Comparison of ENCODE assay signal across 8 cellular contexts in genomic region chr16:29862383-29862883, GRCh38. TPM values are rescaled to one million over a fixed set of nuclear protein-coding genes. Genes with fewer than 3 reads are reported as not detected.
DNase-seq lines count a peak whose midpoint lies in the region; FAIRE-seq and TF ChIP-seq lines count a peak whose summit lies in the region.

No MANE protein-coding gene starts in this region.

- H3K4me2 ChIP-seq in PC-9: peak overlapping the region; percentile 97
- H3K4me2 ChIP-seq in H1 (ENCODE audit: insufficient read depth in 1 of 2, low read depth in 2 of 2, low read length in 2 of 2): peak overlapping the region; percentile 64 to 95

- no peaks in the 10 kb centered on the region for H3K9me2 ChIP-seq in PC-9 (ENCODE audit: insufficient read depth)

- H2BK120ac ChIP-seq in H1 (replicated peaks; ENCODE audit: low read depth, low read length): no peak overlapping the region

- no peak for TF ChIP-seq POLR2A in H1 (IDR thresholded peaks at IDR 0.05; ENCODE audit: control extremely low read depth in 1 of 2, low read depth in 2 of 2, low read length in 2 of 2)

- H2BK12ac ChIP-seq in H1 (ENCODE audit: low read depth, low read length): no peak overlapping the region

- no peak overlapping the region for H2BK20ac ChIP-seq in H1 (ENCODE audit: low read length)

- H3K4me1 ChIP-seq in A673 (ENCODE audit: insufficient read depth, low read length, poor library complexity, severe bottlenecking): peaks cover 4% of the 10 kb centered on the region
- H3K4me1 ChIP-seq in PC-9 (replicated peaks; ENCODE audit: insufficient read depth): peaks cover 10% of the 10 kb centered on the region
- H3K4me1 ChIP-seq in H1 (replicated peaks in 1 of 4; ENCODE audit: control insufficient read depth in 3 of 4, insufficient read depth in 4 of 4, low read length in 3 of 4): peaks cover 0 to 7% (median 3%) of the 10 kb centered on the region in 4 experiments; a peak in 3 of 7 replicates
- peaks cover 13 to 15% of the 10 kb centered on the region in 2 donors for H3K4me1 ChIP-seq in mucosa of rectum (ENCODE audit: control insufficient read depth in 2 of 2, insufficient read depth in 2 of 2, low read length in 2 of 2)

- intact Hi-C loops in A673 (cut with micrococcal nuclease; ENCODE audit: unreplicated experiment): loop anchor here (2.0 to 10.0 kb wide), 2 partner anchors 48 to 100 kb away; partner anchors contain the start of genes PAGR1, PRRT2 and TMEM219
- intact Hi-C loops in PC-9 (cut with micrococcal nuclease; ENCODE audit: unreplicated experiment): loop anchor here (2.0 to 5.0 kb wide), 5 partner anchors 35 to 162 kb away; partner anchors contain the start of genes INO80E, MVP and SEZ6L2

- H3K79me2 ChIP-seq in PC-9 (ENCODE audit: low read depth) (peaks cover 14% of the 10 kb centered on the region), H1 (ENCODE audit: control insufficient read depth in 1 of 2, insufficient read depth in 2 of 2, low read length in 2 of 2) (peaks cover 0 to 9% of the 10 kb centered on the region in 2 experiments; a peak in 2 of 4 replicates)

- H4K5ac ChIP-seq in H1 (ENCODE audit: insufficient read length, low read depth, low read length): peak overlapping the region; percentile 62

- no peak overlapping the region for H3K23ac ChIP-seq in H1 (ENCODE audit: insufficient read length)

- H3K36me3 ChIP-seq in A673 (ENCODE audit: insufficient read depth, low read length, poor library complexity, severe bottlenecking) (peaks cover 12% of the 10 kb centered on the region), PC-9 (ENCODE audit: low read depth) (no peaks in the 10 kb centered on the region), H1 (ENCODE audit: control insufficient read depth in 2 of 4, insufficient read depth in 4 of 4, low read length in 3 of 4) (peaks cover 0 to 11% (median 6%) of the 10 kb centered on the region in 4 experiments; a peak in 5 of 8 replicates), mucosa of rectum (ENCODE audit: control insufficient read depth in 2 of 2, insufficient read depth in 2 of 2, low read length in 2 of 2) (peaks cover 21 to 31% of the 10 kb centered on the region in 2 donors)

- peaks cover 9% of the 10 kb centered on the region for H3K79me1 ChIP-seq in H1 (ENCODE audit: low read depth, low read length)

- H2AFZ ChIP-seq in PC-9 (peak overlapping the region; percentile 92), H1 (ENCODE audit: low read length) (no peak overlapping the region; the same call in 1 of the 2 replicates)

- H3K56ac ChIP-seq in H1 (replicated peaks; ENCODE audit: insufficient read length, low read depth, low read length): no peak overlapping the region

- H3K27ac ChIP-seq in A673 (ENCODE audit: low read depth, low read length, poor library complexity, severe bottlenecking) (peak overlapping the region; percentile 99), PC-9 (no peak overlapping the region), H1 (ENCODE audit: low read depth, low read length) (no peak overlapping the region), mucosa of rectum (ENCODE audit: low read depth in 2 of 2, low read length in 2 of 2) (peak overlapping the region; percentile 83 to 92)

- TF ChIP-seq RAD21 in H1 (IDR thresholded peaks at IDR 0.05 in 1 of 2, conservative IDR thresholded peaks at IDR 0.05 in 1 of 2; ENCODE audit: low read depth in 2 of 2, low read length in 2 of 2): 0 out of 4 replicates have a peak, but pooled peaks of 1 of the 2 experiments have one; percentile 6

- H3K23me2 ChIP-seq in H1 (ENCODE audit: low read depth, low read length): peaks cover 8% of the 10 kb centered on the region; the same call in 1 of the 2 replicates

- CTCF ChIA-PET in A673 (lab: Charles Lee) (no interaction called here), PC-9 (lab: Charles Lee) (interaction anchor here (0.9 kb wide), 1 partner anchor 14 kb away, joined by 5 read pairs; no protein-coding TSS in a partner anchor), H1 (lab: Charles Lee; ENCODE audit: partially characterized antibody) (interaction anchor here (1.1 to 2.4 kb wide), 5 partner anchors 12 to 49 kb away, joined by 3 to 10 read pairs (median 4); no protein-coding TSS in a partner anchor)

- H2BK15ac ChIP-seq in H1 (ENCODE audit: low read length): no peak overlapping the region

- H2AK5ac ChIP-seq in H1 (ENCODE audit: low read depth, low read length): no peak overlapping the region

- DNase-seq in A673 (ENCODE audit: low spot score): no peak
- DNase-seq in PC-9: peak in 1 of 2 experiments; percentile 48
- no peak for DNase-seq in H1 (ENCODE audit: low read depth in 1 of 2, low spot score in 2 of 2)
- DNase-seq in SHP77 treated with DMSO at 0.1 percent for 48 hours (lab: John Stamatoyannopoulos, UW): no peak
- no peak for DNase-seq in D721Med (ENCODE audit: insufficient read length, low spot score)
- no peak for DNase-seq in KG1 (lab: John Stamatoyannopoulos, UW)

- H4K8ac ChIP-seq in H1 (ENCODE audit: extremely low read depth, insufficient read depth, low read length): peak overlapping the region; percentile 72; the same call in 1 of the 2 replicates

- H3K9me3 ChIP-seq in A673 (ENCODE audit: low read depth, low read length, poor library complexity, severe bottlenecking) (no peaks in the 10 kb centered on the region), PC-9 (ENCODE audit: insufficient read depth, low read depth) (no peaks in the 10 kb centered on the region), H1 (ENCODE audit: insufficient read depth in 2 of 2, low read depth in 1 of 2, low read length in 1 of 2) (no peaks in the 10 kb centered on the region), mucosa of rectum (ENCODE audit: control insufficient read depth in 2 of 2, low read length in 2 of 2) (no peaks in the 10 kb centered on the region)

- no TSS peak for BruUV-seq in A673 (replicated peaks; lab: Mats Ljungman, UMichigan)
- no TSS peak for BruUV-seq in PC-9 (replicated peaks; lab: Mats Ljungman, UMichigan)

- H3K4ac ChIP-seq in H1 (replicated peaks; ENCODE audit: insufficient read length, low read depth, low read length): peak overlapping the region; percentile 39

- H3K18ac ChIP-seq in H1 (ENCODE audit: extremely low read depth, low read length): peak overlapping the region; percentile 48

- peak overlapping the region; percentile 96 for H2BK5ac ChIP-seq in H1 (ENCODE audit: low read depth, low read length)

- FAIRE-seq in H1 (lab: Jason Lieb, UNC): no peak
- no peak for FAIRE-seq in D721Med (lab: Jason Lieb, UNC)

- H4K91ac ChIP-seq in H1 (replicated peaks; ENCODE audit: insufficient read length, low read length): no peak overlapping the region

- H3F3A ChIP-seq in PC-9 (ENCODE audit: insufficient read depth, low read depth): no peaks in the 10 kb centered on the region

- H3K14ac ChIP-seq in H1 (ENCODE audit: insufficient read length): no peak overlapping the region

- no peak for TF ChIP-seq CTCF in A673 (conservative IDR thresholded peaks at IDR 0.05; ENCODE audit: low read depth, low read length)
- no peak for TF ChIP-seq CTCF in GM12875 (IDR thresholded peaks at IDR 0.05; ENCODE audit: borderline replicate concordance, insufficient read depth, low read depth, low read length)
- peak; percentile 44; the same call in 1 of the 2 replicates for TF ChIP-seq CTCF in PC-9 (conservative IDR thresholded peaks at IDR 0.05)
- TF ChIP-seq CTCF in H1 (IDR thresholded peaks at IDR 0.05; ENCODE audit: control extremely low read depth in 1 of 3, insufficient read depth in 1 of 3, low read depth in 1 of 3, low read length in 3 of 3): no peak
- no peak for TF ChIP-seq CTCF in D721Med (IDR thresholded peaks at IDR 0.05; ENCODE audit: insufficient read depth, missing control alignments)

- WGBS in H1 (ENCODE audit: extremely low coverage in 1 of 2, insufficient coverage in 1 of 2, insufficient read length in 1 of 2, insufficient replicate concordance in 2 of 2, low coverage in 1 of 2, low lambda C conversion rate in 2 of 2, missing lambda C conversion rate in 1 of 2), 2 experiments: 5% methylated on average over 21 of the region's 27 CpGs; no CpG with 5 or more reads in 1 of the 2 experiments

- POLR2A ChIA-PET in A673 (lab: Charles Lee; ENCODE audit: low non-redundant PET): no interaction called here
- POLR2A ChIA-PET in PC-9 (lab: Charles Lee; ENCODE audit: unreplicated experiment): interaction anchor here (0.6 to 1.0 kb wide), 2 partner anchors 76 to 111 kb away, joined by 4 read pairs; no protein-coding TSS in a partner anchor
- POLR2A ChIA-PET in H1 (lab: Charles Lee; ENCODE audit: partially characterized antibody): interaction anchor here (0.9 to 3.7 kb wide), 12 partner anchors 8 to 170 kb away, joined by 3 to 11 read pairs (median 4); partner anchors contain the start of genes HIRIP3 and PAGR1

- H3K9ac ChIP-seq in H1 (replicated peaks in 1 of 4; ENCODE audit: extremely low read depth in 1 of 4, low read depth in 3 of 4, low read length in 3 of 4) (peak overlapping the region; percentile 8 to 93 (median 78); a peak in 6 of 7 replicates), mucosa of rectum (ENCODE audit: low read depth in 1 of 2, low read length in 2 of 2) (peak overlapping the region; percentile 86 to 87)

- TF ChIP-seq EP300 in H1 (IDR thresholded peaks at IDR 0.05; ENCODE audit: borderline replicate concordance in 1 of 2, low read depth in 2 of 2, low read length in 2 of 2): no peak

- H3K4me3 ChIP-seq in A673 (ENCODE audit: low read depth, low read length, poor library complexity, severe bottlenecking) (peak overlapping the region; percentile 96), GM12875 (ENCODE audit: low read depth, low read length) (peak overlapping the region; percentile 77), PC-9 (peak overlapping the region; percentile 78), H1 (ENCODE audit: extremely low read depth in 1 of 4, insufficient read depth in 2 of 4, low read depth in 3 of 4, low read length in 4 of 4) (peak overlapping the region; percentile 82 to 90 (median 90)), mucosa of rectum (ENCODE audit: low read length in 2 of 2) (peak overlapping the region; percentile 92 to 95)

- H3K27me3 ChIP-seq in A673 (replicated peaks; ENCODE audit: insufficient read depth, low read depth, low read length, poor library complexity) (no peaks in the 10 kb centered on the region), PC-9 (ENCODE audit: insufficient read depth, low read depth) (no peaks in the 10 kb centered on the region), H1 (replicated peaks in 1 of 4; ENCODE audit: control insufficient read depth in 3 of 4, extremely low read depth in 1 of 4, insufficient read depth in 3 of 4, low read length in 3 of 4) (no peaks in the 10 kb centered on the region), mucosa of rectum (ENCODE audit: control insufficient read depth in 2 of 2, insufficient read depth in 2 of 2, low read length in 2 of 2) (no peaks in the 10 kb centered on the region)

- H4K20me1 ChIP-seq in PC-9 (ENCODE audit: insufficient read depth) (no peaks in the 10 kb centered on the region), H1 (replicated peaks in 1 of 2; ENCODE audit: control insufficient read depth in 1 of 2, insufficient read depth in 2 of 2, low read length in 2 of 2) (peaks cover 0 to 5% of the 10 kb centered on the region in 2 experiments)

RNA-seq across cellular contexts. Expression of gene CDIPT, which starts 0.6 kb away (rescaled TPM):
- total RNA-seq in A673 (2021) (51.7 and 55.6 TPM in 2 replicates), PC-9 (2021) (90.6 and 133 TPM in 2 replicates)
- total RNA-seq in H1 (2021; fragmentation: NEBNext Ultra II Directional; extraction: Animal tissue kit (Norgen Biotek cat#: 25700)): 69.2 and 70.9 TPM in 2 replicates
- polyA plus RNA-seq in H1 (2011; rRNA removed): 140 and 190 TPM in 2 replicates
- 121 TPM for polyA plus RNA-seq in H1 (2011; cell fraction: cytosol; rRNA removed)
- polyA plus RNA-seq in H1 (2011; cell fraction: nucleus; rRNA removed): 112 TPM
- 68.6 to 81.2 TPM (median 78.1 TPM) in 4 replicates for polyA plus RNA-seq in H1 (2012, experiment 1 of 2)
- polyA plus RNA-seq in H1 (2012, experiment 2 of 2): 94.9 TPM
- polyA plus RNA-seq in H1 (2013, experiment 1 of 2): 63.4 TPM
- polyA plus RNA-seq in H1 (2013, experiment 2 of 2): 67.9 TPM
- 50.1 and 60.7 TPM in 2 replicates for polyA minus RNA-seq in H1 (2011; rRNA and poly(A)+ RNA removed)
- polyA minus RNA-seq in H1 (2011; cell fraction: cytosol; rRNA and poly(A)+ RNA removed): 63.3 TPM
- 28.2 TPM for polyA minus RNA-seq in H1 (2011; cell fraction: nucleus; rRNA and poly(A)+ RNA removed)

RNA-seq across cellular contexts. Expression of gene SEZ6L2, which starts 36.9 kb away (rescaled TPM):
- total RNA-seq in A673 (2021) (7.0 and 9.1 TPM in 2 replicates), PC-9 (2021) (46.5 and 64.0 TPM in 2 replicates)
- 43.5 and 46.6 TPM in 2 replicates for total RNA-seq in H1 (2021; fragmentation: NEBNext Ultra II Directional; extraction: Animal tissue kit (Norgen Biotek cat#: 25700))
- 47.7 and 65.7 TPM in 2 replicates for polyA plus RNA-seq in H1 (2011; rRNA removed)
- polyA plus RNA-seq in H1 (2011; cell fraction: cytosol; rRNA removed): 22.1 TPM
- polyA plus RNA-seq in H1 (2011; cell fraction: nucleus; rRNA removed): 51.2 TPM
- 31.1 to 59.1 TPM (median 54.7 TPM) in 4 replicates for polyA plus RNA-seq in H1 (2012, experiment 1 of 2)
- polyA plus RNA-seq in H1 (2012, experiment 2 of 2): 45.0 TPM
- 104 TPM for polyA plus RNA-seq in H1 (2013, experiment 1 of 2)
- 87.1 TPM for polyA plus RNA-seq in H1 (2013, experiment 2 of 2)
- polyA minus RNA-seq in H1 (2011; rRNA and poly(A)+ RNA removed): 12.5 and 14.5 TPM in 2 replicates
- 27.9 TPM for polyA minus RNA-seq in H1 (2011; cell fraction: cytosol; rRNA and poly(A)+ RNA removed)
- 17.1 TPM for polyA minus RNA-seq in H1 (2011; cell fraction: nucleus; rRNA and poly(A)+ RNA removed)

RNA-seq across cellular contexts. Expression of gene ASPHD1, which starts 37.9 kb away (rescaled TPM):
- 2.0 and 2.5 TPM in 2 replicates for total RNA-seq in A673 (2021)
- total RNA-seq in PC-9 (2021): 8.3 and 11.3 TPM in 2 replicates
- total RNA-seq in H1 (2021; fragmentation: NEBNext Ultra II Directional; extraction: Animal tissue kit (Norgen Biotek cat#: 25700)): 17.8 and 18.6 TPM in 2 replicates
- polyA plus RNA-seq in H1 (2011; rRNA removed): 14.1 and 14.5 TPM in 2 replicates
- 11.6 TPM for polyA plus RNA-seq in H1 (2011; cell fraction: cytosol; rRNA removed)
- 14.1 TPM for polyA plus RNA-seq in H1 (2011; cell fraction: nucleus; rRNA removed)
- 12.6 to 24.9 TPM (median 23.4 TPM) in 4 replicates for polyA plus RNA-seq in H1 (2012, experiment 1 of 2)
- polyA plus RNA-seq in H1 (2012, experiment 2 of 2): 10.3 TPM
- polyA plus RNA-seq in H1 (2013, experiment 1 of 2): 10.5 TPM
- 10.8 TPM for polyA plus RNA-seq in H1 (2013, experiment 2 of 2)
- 1.0 and 1.4 TPM in 2 replicates for polyA minus RNA-seq in H1 (2011; rRNA and poly(A)+ RNA removed)
- polyA minus RNA-seq in H1 (2011; cell fraction: cytosol; rRNA and poly(A)+ RNA removed): 5.0 TPM
- 5.7 TPM for polyA minus RNA-seq in H1 (2011; cell fraction: nucleus; rRNA and poly(A)+ RNA removed)

RNA-seq across cellular contexts. Expression of gene MVP, which starts 42.2 kb away (rescaled TPM):
- total RNA-seq in A673 (2021) (5.6 and 7.1 TPM in 2 replicates), PC-9 (2021) (197 and 208 TPM in 2 replicates)
- total RNA-seq in H1 (2021; fragmentation: NEBNext Ultra II Directional; extraction: Animal tissue kit (Norgen Biotek cat#: 25700)): 1.9 and 2.9 TPM in 2 replicates
- polyA plus RNA-seq in H1 (2011; rRNA removed): 1.9 and 4.3 TPM in 2 replicates
- 4.8 TPM for polyA plus RNA-seq in H1 (2011; cell fraction: cytosol; rRNA removed)
- polyA plus RNA-seq in H1 (2011; cell fraction: nucleus; rRNA removed): 18.5 TPM
- 2.4 to 5.6 TPM (median 3.9 TPM) in 4 replicates for polyA plus RNA-seq in H1 (2012, experiment 1 of 2)
- polyA plus RNA-seq in H1 (2012, experiment 2 of 2): 1.9 TPM
- 1.4 TPM for polyA plus RNA-seq in H1 (2013, experiment 1 of 2)
- polyA plus RNA-seq in H1 (2013, experiment 2 of 2): 1.6 TPM
- 6.9 and 15.2 TPM in 2 replicates for polyA minus RNA-seq in H1 (2011; rRNA and poly(A)+ RNA removed)
- polyA minus RNA-seq in H1 (2011; cell fraction: cytosol; rRNA and poly(A)+ RNA removed): 4.5 TPM
- 3.7 TPM for polyA minus RNA-seq in H1 (2011; cell fraction: nucleus; rRNA and poly(A)+ RNA removed)

RNA-seq across cellular contexts. Expression of gene PAGR1, which starts 46.5 kb away (rescaled TPM):
- total RNA-seq in A673 (2021): 47.4 and 50.0 TPM in 2 replicates
- total RNA-seq in PC-9 (2021): 27.5 and 44.6 TPM in 2 replicates
- 56.4 and 56.6 TPM in 2 replicates for total RNA-seq in H1 (2021; fragmentation: NEBNext Ultra II Directional; extraction: Animal tissue kit (Norgen Biotek cat#: 25700))
- 35.4 and 53.5 TPM in 2 replicates for polyA plus RNA-seq in H1 (2011; rRNA removed)
- polyA plus RNA-seq in H1 (2011; cell fraction: cytosol; rRNA removed): 61.5 TPM
- polyA plus RNA-seq in H1 (2011; cell fraction: nucleus; rRNA removed): 143 TPM
- polyA plus RNA-seq in H1 (2012, experiment 1 of 2): 53.2 to 67.0 TPM (median 62.3 TPM) in 4 replicates
- 60.2 TPM for polyA plus RNA-seq in H1 (2012, experiment 2 of 2)
- 43.2 TPM for polyA plus RNA-seq in H1 (2013, experiment 1 of 2)
- 44.5 TPM for polyA plus RNA-seq in H1 (2013, experiment 2 of 2)
- 5.8 and 8.3 TPM in 2 replicates for polyA minus RNA-seq in H1 (2011; rRNA and poly(A)+ RNA removed)
- polyA minus RNA-seq in H1 (2011; cell fraction: cytosol; rRNA and poly(A)+ RNA removed): 19.6 TPM
- 30.1 TPM for polyA minus RNA-seq in H1 (2011; cell fraction: nucleus; rRNA and poly(A)+ RNA removed)

Comparison
In these comparisons a context has a peak if more than half of its experiments do, and no peak if none do; other contexts are left out.
1. H3K27ac ChIP-seq: peak in A673 (single experiment) and mucosa of rectum (2 of 2); none in PC-9 (single experiment) and H1 (single experiment).
2. Peak in every context shown above with its lines, with median percentiles within 50 percentile points of each other: H3K4me3 ChIP-seq.